ENCODE assay signal across 14 cellular contexts in genomic region chr7:27636326-27637006, GRCh38. TPM values are rescaled to one million over a fixed set of nuclear protein-coding genes. Genes with fewer than 3 reads are reported as not detected.
A peak's percentile ranks its signal among the peaks of the same experiment; 100 is the strongest.
DNase-seq lines count a peak whose midpoint lies in the region; ATAC-seq and TF ChIP-seq lines count a peak whose summit lies in the region.
"Had no signal": no experiment of that assay in that cellular context is flagged by ENCODE, and none has a peak within 500 bp of the region (broad histone marks: within the 10 kb centered on the region; RNA-seq: fewer than 3 reads in every experiment).

No MANE protein-coding gene starts in this region.

- H3K27me3 Mint-ChIP-seq in neural progenitor cell (ENCODE audit: insufficient read depth, low read depth): no peaks in the 10 kb centered on the region

- H3K27ac ChIP-seq in neural progenitor cell (peak overlapping the region; percentile 80), sigmoid colon (no peak overlapping the region)
- H3K27ac ChIP-seq: coronary artery, gastrocnemius medialis, KMS-11, right lobe of liver had no signal

- H3K4me3 ChIP-seq in neural progenitor cell (peak overlapping the region; percentile 2), sigmoid colon (no peak overlapping the region)
- H3K4me3 ChIP-seq: coronary artery, gastrocnemius medialis, right lobe of liver had no signal

- peaks cover 10% of the 10 kb centered on the region for H4K20me1 ChIP-seq in neural progenitor cell (ENCODE audit: low read depth)

- no peaks in the 10 kb centered on the region for H3K36me3 ChIP-seq in neural progenitor cell
- no peaks in the 10 kb centered on the region for H3K36me3 ChIP-seq in sigmoid colon
- H3K36me3 ChIP-seq: gastrocnemius medialis, right lobe of liver had no signal

- peaks cover 46% of the 10 kb centered on the region for H3F3A ChIP-seq in neural progenitor cell (ENCODE audit: low read depth)

- no peak overlapping the region for H2AFZ ChIP-seq in neural progenitor cell (replicated peaks)

- H3K9me3 ChIP-seq in neural progenitor cell (ENCODE audit: low read depth) (no peaks in the 10 kb centered on the region), sigmoid colon (no peaks in the 10 kb centered on the region)
- H3K9me3 ChIP-seq: gastrocnemius medialis, right lobe of liver had no signal

- no peak overlapping the region for H3K4me3 Mint-ChIP-seq in neural progenitor cell
- H3K4me3 Mint-ChIP-seq: activated naive CD4-positive, alpha-beta T cell treated with anti-CD3 and anti-CD28 coated beads for 36 hours had no signal

- H3K27ac Mint-ChIP-seq in neural progenitor cell: no peak overlapping the region
- H3K27ac Mint-ChIP-seq: activated naive CD4-positive, alpha-beta T cell treated with anti-CD3 and anti-CD28 coated beads for 36 hours had no signal

- ATAC-seq in GM21526 (IDR thresholded peaks at IDR 0.05; ENCODE audit: low FRiP score, unreplicated experiment) (no peak), GM21381 (IDR thresholded peaks at IDR 0.05; ENCODE audit: unreplicated experiment) (no peak)
- ATAC-seq: gastrocnemius medialis, right lobe of liver had no signal

- peak overlapping the region; percentile 69 for H3K4me2 ChIP-seq in neural progenitor cell
- H3K4me2 ChIP-seq: KMS-11 had no signal

- no peak for TF ChIP-seq POLR2A in sigmoid colon (IDR thresholded peaks at IDR 0.05)

- DNase-seq in GM04504 (ENCODE audit: low read depth) (peak; percentile 10), NCI-H187 (lab: John Stamatoyannopoulos, UW) (peak; percentile 4 to 10), astrocyte of the hippocampus (ENCODE audit: low read depth, low spot score) (peak; percentile 20), neural progenitor cell (ENCODE audit: low spot score) (peak; percentile 65), nucleus accumbens (lab: John Stamatoyannopoulos, UW) (no peak), sigmoid colon (no peak)
- DNase-seq: activated naive CD4-positive, alpha-beta T cell treated with anti-CD3 and anti-CD28 coated beads for 36 hours; gastrocnemius medialis; NCI-H226; right lobe of liver had no signal

- H3K9me3 Mint-ChIP-seq in neural progenitor cell: no peaks in the 10 kb centered on the region

- TF ChIP-seq CTCF in neural progenitor cell (IDR thresholded peaks at IDR 0.05) (peak; percentile 52), sigmoid colon (IDR thresholded peaks at IDR 0.05) (no peak)

- intact Hi-C loops in sigmoid colon (cut with DNase I): no loop called here

- H3K4me1 Mint-ChIP-seq in neural progenitor cell: peaks cover 5% of the 10 kb centered on the region

- H3K4me1 ChIP-seq in neural progenitor cell: peaks cover 74% of the 10 kb centered on the region
- H3K4me1 ChIP-seq in sigmoid colon: peaks cover 0 to 22% (median 11%) of the 10 kb centered on the region in 4 donors

- WGBS in sigmoid colon, 2 donors: 94 to 99% methylated on average over 1 of the region's 1 CpG

- no peak overlapping the region for H3K9ac ChIP-seq in neural progenitor cell
- H3K9ac ChIP-seq: KMS-11 had no signal

- H3K79me2 ChIP-seq in neural progenitor cell (ENCODE audit: low read depth): peaks cover 67% of the 10 kb centered on the region

- no peaks in the 10 kb centered on the region for H3K27me3 ChIP-seq in neural progenitor cell
- H3K27me3 ChIP-seq in sigmoid colon: no peaks in the 10 kb centered on the region
- H3K27me3 ChIP-seq: gastrocnemius medialis, right lobe of liver had no signal

- no peak for TF ChIP-seq EP300 in sigmoid colon (IDR thresholded peaks at IDR 0.05)

- H3K36me3 Mint-ChIP-seq in neural progenitor cell: peaks cover 20% of the 10 kb centered on the region

RNA-seq across cellular contexts. Expression of gene HIBADH, which starts 26.2 kb away (rescaled TPM):
- 70.6 and 88.6 TPM in 2 replicates for total RNA-seq in neural progenitor cell (ENCODE audit: low replicate concordance)
- total RNA-seq in sigmoid colon: 10 to 100 TPM; 63.5 to 89.5 (median 80.0) TPM
- 10 to 100 TPM; 23.4 to 56.6 (median 36.0) TPM for polyA plus RNA-seq in sigmoid colon

Comparison
In these comparisons a context has a peak if more than half of its experiments do, and no peak if none do; other contexts are left out.
1. DNase-seq: peak in GM04504 (single experiment), NCI-H187 (2 of 2), astrocyte of the hippocampus (single experiment) and neural progenitor cell (single experiment); none in nucleus accumbens (0 of 56) and sigmoid colon (single experiment).